In the genomic region with DNA sequence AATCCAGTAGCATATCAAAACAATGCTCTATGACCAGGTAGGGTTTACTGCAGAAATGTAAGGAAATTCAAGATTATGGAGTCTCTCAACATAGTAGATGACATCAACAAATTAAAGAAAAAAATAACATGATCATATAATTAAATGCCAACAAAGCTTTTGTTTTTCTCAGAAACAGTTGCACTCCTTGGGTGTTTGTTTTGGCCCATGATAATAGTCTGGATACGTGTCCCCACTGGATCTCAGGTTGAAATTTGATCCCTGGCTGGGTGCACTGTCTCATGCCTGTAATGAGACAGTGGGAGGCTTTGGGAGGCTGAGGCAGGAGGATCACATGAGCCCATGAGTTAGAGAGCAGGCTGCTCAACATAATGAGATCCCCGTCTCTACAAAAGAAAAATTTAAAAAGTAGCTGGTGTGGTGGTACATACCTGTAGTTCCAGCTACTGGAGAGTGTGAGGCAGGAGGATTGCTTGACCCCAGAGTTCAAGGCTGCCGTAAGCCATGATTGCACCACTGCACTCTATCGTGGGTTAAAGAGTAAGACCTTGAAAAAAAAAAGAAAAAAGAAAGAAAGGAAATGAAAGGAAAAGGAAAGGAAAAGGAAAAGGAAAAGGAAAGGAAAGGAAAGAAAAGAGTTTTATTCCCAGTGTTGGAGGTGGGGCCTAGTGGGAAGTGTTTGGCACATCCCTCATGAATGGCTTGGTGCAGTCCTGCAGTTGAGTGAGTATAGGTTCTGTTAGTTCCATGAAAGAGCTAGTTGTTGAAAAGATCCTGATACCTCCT, we compare ENCODE assay signal across 20 cellular contexts. TPM values are rescaled to one million over a fixed set of nuclear protein-coding genes. Genes with fewer than 3 reads are reported as not detected.
DNase-seq lines count a peak whose midpoint lies in the region; ATAC-seq and TF ChIP-seq lines count a peak whose summit lies in the region.
"Had no signal": no experiment of that assay in that cellular context is flagged by ENCODE, and none has a peak within 500 bp of the region (broad histone marks: within the 10 kb centered on the region; RNA-seq: fewer than 3 reads in every experiment).

No MANE protein-coding gene starts in this region.

- ATAC-seq in HG03097 (IDR thresholded peaks at IDR 0.05; ENCODE audit: low FRiP score, unreplicated experiment) = no peak
- ATAC-seq: A549 had no signal

- H3K27me3 Mint-ChIP-seq in endothelial cell (ENCODE audit: unreplicated experiment) = no peaks in the 10 kb centered on the region
- H3K27me3 Mint-ChIP-seq: CD4-positive, alpha-beta T cell had no signal

- no peaks in the 10 kb centered on the region for H3K9me3 ChIP-seq in hepatocyte (ENCODE audit: low read depth)
- H3K9me3 ChIP-seq: A549, Caco-2, HAP-1 had no signal

- H3K27ac Mint-ChIP-seq in endothelial cell (ENCODE audit: unreplicated experiment) = peak overlapping the region; percentile 45
- H3K27ac Mint-ChIP-seq: CD4-positive, alpha-beta T cell had no signal

- TF ChIP-seq CTCF in endothelial cell (IDR thresholded peaks at IDR 0.05; ENCODE audit: unreplicated experiment) (no peak), hepatocyte (IDR thresholded peaks at IDR 0.05; ENCODE audit: poor library complexity) (no peak)

- H4K20me1 ChIP-seq in hepatocyte (ENCODE audit: insufficient read depth, poor library complexity, severe bottlenecking) = no peaks in the 10 kb centered on the region

- DNase-seq in NCI-H1105 treated with DMSO at 0.1 percent for 48 hours (lab: John Stamatoyannopoulos, UW) = peak; percentile 41
- no peak for DNase-seq in NCI-H1105 (lab: John Stamatoyannopoulos, UW)
- DNase-seq in NCI-H748 (lab: John Stamatoyannopoulos, UW; ENCODE audit: unreplicated experiment) = peak; percentile 36
- DNase-seq in NCI-H748 treated with DMSO at 0.1 percent for 48 hours (lab: John Stamatoyannopoulos, UW) = no peak
- peak; percentile 15 for DNase-seq in NCI-H2029 (lab: John Stamatoyannopoulos, UW)
- DNase-seq in endothelial cell (ENCODE audit: low spot score) = no peak
- no peak for DNase-seq in hepatocyte (ENCODE audit: low spot score)
- DNase-seq: AML-193; Caco-2; CD4-positive, alpha-beta T cell; GM23248 had no signal

- no peaks in the 10 kb centered on the region for H3K4me1 ChIP-seq in hepatocyte (ENCODE audit: insufficient read depth)
- H3K4me1 ChIP-seq: A549, Caco-2, HAP-1 had no signal

- no peaks in the 10 kb centered on the region for H3K9me2 ChIP-seq in hepatocyte (replicated peaks; ENCODE audit: insufficient read depth)

- no peak overlapping the region for H3K4me3 ChIP-seq in hepatocyte
- H3K4me3 ChIP-seq: A549, GM23248, HAP-1 had no signal

- H3K4me1 Mint-ChIP-seq in endothelial cell (ENCODE audit: unreplicated experiment) = peaks cover 8% of the 10 kb centered on the region

- H3K36me3 Mint-ChIP-seq in endothelial cell (ENCODE audit: low read depth, unreplicated experiment) = no peaks in the 10 kb centered on the region

- H3K36me3 ChIP-seq in hepatocyte (replicated peaks; ENCODE audit: insufficient read depth, low read depth) = no peaks in the 10 kb centered on the region
- H3K36me3 ChIP-seq: HAP-1 had no signal

- H3K79me2 ChIP-seq in hepatocyte = no peaks in the 10 kb centered on the region

- no peak overlapping the region for H2AFZ ChIP-seq in hepatocyte
- H2AFZ ChIP-seq: GM23248 had no signal

- no peak overlapping the region for H3K4me2 ChIP-seq in hepatocyte
- H3K4me2 ChIP-seq: A549 had no signal

- no peaks in the 10 kb centered on the region for H3K9me3 Mint-ChIP-seq in endothelial cell (ENCODE audit: unreplicated experiment)

- H3K4me3 Mint-ChIP-seq in endothelial cell (ENCODE audit: unreplicated experiment) = no peak overlapping the region
- H3K4me3 Mint-ChIP-seq: CD4-positive, alpha-beta T cell had no signal

- no peaks in the 10 kb centered on the region for H3K27me3 ChIP-seq in hepatocyte

- WGBS in hepatocyte (ENCODE audit: low lambda C conversion rate, missing lambda C conversion rate) = 70% methylated on average over 4 of the region's 4 CpGs

- H3K27ac ChIP-seq in hepatocyte = no peak overlapping the region
- H3K27ac ChIP-seq: 22Rv1, A549, C4-2B, GM23248, HL-60 had no signal

RNA-seq across cellular contexts. Expression of a gene that starts 53.3 kb away (rescaled TPM):
- total RNA-seq in endothelial cell (ENCODE audit: unreplicated experiment) (6.7 TPM), hepatocyte (not detected in 2 replicates)
- polyA plus RNA-seq in hepatocyte = 0.32 TPM in 1 of 2 replicates, not detected in the other
- total RNA-seq: Caco-2, GM23248, H4, HT1080 had no signal
- polyA plus RNA-seq: A549, BJ, GM23248 had no signal

Comparison
In these comparisons a context has a peak if more than half of its experiments do, and no peak if none do; other contexts are left out.
1. DNase-seq: peak in NCI-H1105 treated with DMSO at 0.1 percent for 48 hours (single experiment), NCI-H748 (single experiment) and NCI-H2029 (single experiment); none in NCI-H1105 (single experiment), NCI-H748 treated with DMSO at 0.1 percent for 48 hours (single experiment), endothelial cell (single experiment) and hepatocyte (single experiment).